Comparison of ENCODE assay signal across 16 cellular contexts in the genomic region with DNA sequence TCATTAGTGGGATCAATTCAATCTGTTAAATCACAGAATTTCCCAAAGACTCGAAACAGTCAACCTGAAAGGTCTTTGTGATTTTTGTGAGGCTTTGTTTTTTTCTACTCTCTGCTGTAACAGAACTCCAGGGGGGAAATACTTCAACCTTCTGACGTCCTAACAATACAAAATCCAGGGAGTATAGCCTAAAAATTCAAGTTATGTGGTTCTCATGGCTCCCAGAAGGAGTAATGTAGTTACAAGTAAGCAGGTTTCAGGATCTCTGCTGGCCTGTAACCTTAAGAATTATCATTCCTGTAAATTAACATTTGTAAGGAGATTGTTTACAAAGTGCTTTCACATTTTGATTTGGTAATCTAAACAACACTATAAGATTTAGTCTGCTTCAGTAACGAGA. TPM values are rescaled to one million over a fixed set of nuclear protein-coding genes. Genes with fewer than 3 reads are reported as not detected.
DNase-seq lines count a peak whose midpoint lies in the region; ATAC-seq and TF ChIP-seq lines count a peak whose summit lies in the region.
"Had no signal": no experiment of that assay in that cellular context is flagged by ENCODE, and none has a peak within 500 bp of the region (broad histone marks: within the 10 kb centered on the region; RNA-seq: fewer than 3 reads in every experiment).

No MANE protein-coding gene starts in this region.

- no CpG with 5 or more reads among the region's 3 CpGs for WGBS in mesendoderm (ENCODE audit: extremely low coverage, insufficient coverage, low lambda C conversion rate)

- H3K27ac Mint-ChIP-seq in HFFc6, result peak overlapping the region; percentile 14; the same call in 1 of the 2 replicates
- H3K27ac Mint-ChIP-seq: B cell, IgD-negative memory B cell had no signal

- H2AK5ac ChIP-seq in mesendoderm (ENCODE audit: low read length), result no peak overlapping the region

- H3K4ac ChIP-seq in mesendoderm (ENCODE audit: low read depth, low read length), result no peak overlapping the region

- H4K8ac ChIP-seq in mesendoderm (ENCODE audit: low read depth, low read length), result no peak overlapping the region

- H3K4me3 Mint-ChIP-seq in HFFc6, result no peak overlapping the region
- H3K4me3 Mint-ChIP-seq: B cell; CD4-positive, alpha-beta memory T cell; IgD-negative memory B cell had no signal

- peaks cover 26% of the 10 kb centered on the region for H3K4me1 Mint-ChIP-seq in HFFc6 (ENCODE audit: low read depth)
- H3K4me1 Mint-ChIP-seq: B cell had no signal

- ATAC-seq in foreskin keratinocyte, result no peak
- ATAC-seq in HG03108 (IDR thresholded peaks at IDR 0.05; ENCODE audit: unreplicated experiment), result no peak
- ATAC-seq in HG02642 (IDR thresholded peaks at IDR 0.05; ENCODE audit: poor library complexity, unreplicated experiment), result no peak

- H3K27me3 ChIP-seq in foreskin keratinocyte (no peaks in the 10 kb centered on the region), mesendoderm (ENCODE audit: insufficient read depth, low read length, poor library complexity) (no peaks in the 10 kb centered on the region)

- H3K9ac ChIP-seq in mesendoderm (ENCODE audit: low read length), result no peak overlapping the region

- H3K18ac ChIP-seq in mesendoderm (ENCODE audit: low read length), result no peak overlapping the region

- H3K36me3 Mint-ChIP-seq in HFFc6 (ENCODE audit: low read depth), result peaks cover 46% of the 10 kb centered on the region

- H3K79me2 ChIP-seq in mesendoderm (ENCODE audit: control insufficient read depth, insufficient read depth, low read length), result no peaks in the 10 kb centered on the region

- H3K4me2 ChIP-seq in mesendoderm (ENCODE audit: low read length), result no peak overlapping the region

- TF ChIP-seq CTCF in HFFc6 (IDR thresholded peaks at IDR 0.05), result no peak
- no peak for TF ChIP-seq CTCF in foreskin keratinocyte (conservative IDR thresholded peaks at IDR 0.05)

- H2BK5ac ChIP-seq in mesendoderm (ENCODE audit: low read length), result no peak overlapping the region

- H3K36me3 ChIP-seq in mesendoderm (ENCODE audit: control insufficient read depth, insufficient read depth, low read length), result no peaks in the 10 kb centered on the region

- H3K27ac ChIP-seq in foreskin keratinocyte (peak overlapping the region; percentile 9), mesendoderm (ENCODE audit: low read depth, low read length) (no peak overlapping the region)
- H3K27ac ChIP-seq: SK-N-MC had no signal

- peaks cover 18% of the 10 kb centered on the region for H3K4me1 ChIP-seq in foreskin keratinocyte
- no peaks in the 10 kb centered on the region for H3K4me1 ChIP-seq in mesendoderm (ENCODE audit: control insufficient read depth, low read depth, low read length)

- no peak overlapping the region for H4K5ac ChIP-seq in mesendoderm (ENCODE audit: low read length)

- H3K27me3 Mint-ChIP-seq in HFFc6 (ENCODE audit: insufficient read depth), result no peaks in the 10 kb centered on the region
- H3K27me3 Mint-ChIP-seq: B cell; CD4-positive, alpha-beta memory T cell; IgD-negative memory B cell had no signal

- DNase-seq in HFFc6, result no peak
- peak; percentile 55 for DNase-seq in astrocyte of the hippocampus (ENCODE audit: low read depth, low spot score)
- no peak for DNase-seq in foreskin keratinocyte
- DNase-seq in mesendoderm, result peak; percentile 47
- no peak for DNase-seq in effector CD8-positive, alpha-beta T cell (lab: John Stamatoyannopoulos, UW)
- DNase-seq in SIG-M5 (lab: John Stamatoyannopoulos, UW), result no peak
- DNase-seq: CD4-positive, alpha-beta memory T cell; DMS79; NCI-H2227 treated with DMSO at 0.1 percent for 48 hours; NCI-H526 treated with DMSO at 0.1 percent for 48 hours; NK-92 treated with Interleukin-12 subunit alpha and Interleukin-12 subunit beta, amount 100 ng/mL, for 24 hours had no signal

- H3K56ac ChIP-seq in mesendoderm (ENCODE audit: low read length), result no peak overlapping the region

- H3K4me3 ChIP-seq in mesendoderm (ENCODE audit: low read length), result no peak overlapping the region
- H3K4me3 ChIP-seq: SK-N-MC had no signal

- H3K23ac ChIP-seq in mesendoderm (ENCODE audit: low read length), result no peak overlapping the region

- H2BK15ac ChIP-seq in mesendoderm (replicated peaks; ENCODE audit: low read depth), result no peak overlapping the region

- no peaks in the 10 kb centered on the region for H3K9me3 Mint-ChIP-seq in HFFc6
- H3K9me3 Mint-ChIP-seq: CD4-positive, alpha-beta memory T cell; IgD-negative memory B cell had no signal

- no peaks in the 10 kb centered on the region for H3K79me1 ChIP-seq in mesendoderm (ENCODE audit: low read length)

- no peak overlapping the region for H2BK120ac ChIP-seq in mesendoderm (ENCODE audit: low read depth, low read length)

RNA-seq across cellular contexts. Expression of a gene that starts 39.9 kb away (rescaled TPM):
- total RNA-seq in HFFc6 (2021; fragmentation: NEBNext Ultra II Directional; extraction: Animal tissue kit (Norgen Biotek cat#: 25700)), result 10 to 100 TPM; 61.8 to 69.0 (median 66.2) TPM
- total RNA-seq in foreskin keratinocyte, result 88.2 and 106 TPM in 2 replicates
- polyA plus RNA-seq in foreskin keratinocyte, result 37.5 and 40.4 TPM in 2 replicates
- 45.3 TPM for polyA plus RNA-seq in mesendoderm (2013, experiment 1 of 2)
- 45.4 TPM for polyA plus RNA-seq in mesendoderm (2013, experiment 2 of 2)

RNA-seq across cellular contexts. Expression of a gene that starts 40.3 kb away (rescaled TPM):
- 1 to 10 TPM; 5.5 to 6.6 (median 6.0) TPM for total RNA-seq in HFFc6 (2021; fragmentation: NEBNext Ultra II Directional; extraction: Animal tissue kit (Norgen Biotek cat#: 25700))
- 55.8 and 65.5 TPM in 2 replicates for total RNA-seq in foreskin keratinocyte
- polyA plus RNA-seq in foreskin keratinocyte, result 8.6 and 9.3 TPM in 2 replicates
- 8.6 TPM for polyA plus RNA-seq in mesendoderm (2013, experiment 1 of 2)
- polyA plus RNA-seq in mesendoderm (2013, experiment 2 of 2), result 8.7 TPM

Comparison
In these comparisons a context has a peak if more than half of its experiments do, and no peak if none do; other contexts are left out.
1. DNase-seq: peak in astrocyte of the hippocampus (single experiment) and mesendoderm (single experiment); none in HFFc6 (single experiment), foreskin keratinocyte (0 of 2), effector CD8-positive, alpha-beta T cell (single experiment) and SIG-M5 (single experiment).